In the genomic region with DNA sequence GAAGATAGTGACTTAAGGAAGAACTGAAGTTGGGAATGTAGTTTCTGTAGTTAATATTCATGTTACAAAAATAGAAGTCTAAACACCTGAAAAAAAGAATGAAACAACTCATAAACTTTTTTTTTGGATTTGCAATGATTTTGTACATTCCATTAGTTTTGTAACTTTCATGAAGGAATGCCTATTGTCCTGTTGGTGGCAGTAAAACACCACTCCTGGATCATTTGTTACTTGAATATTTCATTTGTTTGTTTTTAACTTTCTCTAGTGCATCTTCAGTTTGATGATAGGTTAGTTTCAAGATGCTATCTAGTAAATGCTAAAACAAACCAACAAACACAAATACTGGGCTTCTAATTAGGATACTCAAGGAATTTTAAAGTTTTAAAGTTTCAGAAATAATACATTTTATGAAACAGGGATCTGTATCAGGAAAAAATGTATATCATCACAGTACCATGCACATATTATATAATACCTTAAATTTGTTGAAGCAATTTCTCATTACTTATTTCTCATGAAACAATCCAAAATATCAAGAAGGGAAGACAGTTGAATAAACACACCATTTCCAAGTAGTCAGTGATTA, we compare ENCODE assay signal across 8 cellular contexts.
DNase-seq lines count a peak whose midpoint lies in the region; ATAC-seq and TF ChIP-seq lines count a peak whose summit lies in the region.

No MANE protein-coding gene starts in this region.

- DNase-seq in DMS153 treated with DMSO at 0.1 percent for 48 hours (lab: John Stamatoyannopoulos, UW; ENCODE audit: unreplicated experiment) (peak; percentile 51), HuH-7 (ENCODE audit: low spot score) (peak; percentile 17), OCI-M1 (lab: John Stamatoyannopoulos, UW) (peak; percentile 78), dorsolateral prefrontal cortex (no peak), middle frontal gyrus (ENCODE audit: extremely low spot score, low spot score) (peak; percentile 53)

- peak overlapping the region in 1 of 59 donors; percentile 24 for H3K27ac ChIP-seq in dorsolateral prefrontal cortex

- ATAC-seq in GM19397 (IDR thresholded peaks at IDR 0.05; ENCODE audit: unreplicated experiment) (no peak), HG03571 (IDR thresholded peaks at IDR 0.05; ENCODE audit: unreplicated experiment) (no peak), GM18873 (IDR thresholded peaks at IDR 0.05; ENCODE audit: low FRiP score, unreplicated experiment) (no peak)

- intact Hi-C loops in dorsolateral prefrontal cortex (cut with DNase I) = loop anchor here (2.0 to 5.0 kb wide), 4 partner anchors 212 to 357 kb away; a partner anchor contains a TSS

- peak overlapping the region in 1 of 59 donors; percentile 5 for H3K4me3 ChIP-seq in dorsolateral prefrontal cortex

- TF ChIP-seq CTCF in dorsolateral prefrontal cortex (IDR thresholded peaks at IDR 0.05 in 54 of 56, conservative IDR thresholded peaks at IDR 0.05 in 2 of 56; ENCODE audit: low read depth in 1 of 56, partially characterized antibody in 56 of 56) = peak; percentile 51 to 96 (median 84)

- H3K27me3 ChIP-seq in dorsolateral prefrontal cortex = no peaks in the 10 kb centered on the region

Comparison
In these comparisons a context has a peak if more than half of its experiments do, and no peak if none do; other contexts are left out.
1. DNase-seq: peak in DMS153 treated with DMSO at 0.1 percent for 48 hours (single experiment), HuH-7 (single experiment), OCI-M1 (single experiment) and middle frontal gyrus (single experiment); none in dorsolateral prefrontal cortex (0 of 10).